Comparison of ENCODE assay signal across 12 cellular contexts in genomic region chr6:4320860-4321259, GRCh38.
A peak's percentile ranks its signal among the peaks of the same experiment; 100 is the strongest.
DNase-seq lines count a peak whose midpoint lies in the region; ATAC-seq, FAIRE-seq and TF ChIP-seq lines count a peak whose summit lies in the region.
"Had no signal": no experiment of that assay in that cellular context is flagged by ENCODE, and none has a peak within 500 bp of the region (broad histone marks: within the 10 kb centered on the region; RNA-seq: fewer than 3 reads in every experiment).

No MANE protein-coding gene starts in this region.

- H3K9me3 ChIP-seq in breast epithelium, result no peaks in the 10 kb centered on the region

- H3K36me3 ChIP-seq in breast epithelium, result no peaks in the 10 kb centered on the region

- peaks cover 49% of the 10 kb centered on the region for H3K4me1 Mint-ChIP-seq in MCF 10A (ENCODE audit: insufficient read depth, unreplicated experiment)
- H3K4me1 Mint-ChIP-seq: activated naive CD4-positive, alpha-beta T cell treated with anti-CD3 and anti-CD28 coated beads, Interleukin-2, amount 10 ng/mL, durations not matched to agents 7 days and 5 days had no signal

- H3K4me1 ChIP-seq in breast epithelium, result no peaks in the 10 kb centered on the region

- no peaks in the 10 kb centered on the region for H3K36me3 Mint-ChIP-seq in MCF 10A (ENCODE audit: insufficient read depth, unreplicated experiment)
- H3K36me3 Mint-ChIP-seq: activated naive CD4-positive, alpha-beta T cell treated with anti-CD3 and anti-CD28 coated beads, Interleukin-2, amount 10 ng/mL, durations not matched to agents 7 days and 5 days; CD14-positive monocyte had no signal

- ATAC-seq in HG03196 (IDR thresholded peaks at IDR 0.05; ENCODE audit: unreplicated experiment), result no peak

- CTCF ChIA-PET in MCF 10A (lab: Yijun Ruan, JAX) (interaction anchor here (0.7 kb wide), 1 partner anchor 581 kb away, joined by 3 read pairs; no protein-coding TSS in a partner anchor), GM10248 (lab: Yijun Ruan, JAX) (no interaction called here)

- H3K27ac ChIP-seq in breast epithelium, result peak overlapping the region in 1 of 2 donors; percentile 41

- no peaks in the 10 kb centered on the region for H3K9me3 Mint-ChIP-seq in MCF 10A (ENCODE audit: unreplicated experiment)
- H3K9me3 Mint-ChIP-seq: activated naive CD4-positive, alpha-beta T cell treated with anti-CD3 and anti-CD28 coated beads, Interleukin-2, amount 10 ng/mL, durations not matched to agents 7 days and 5 days had no signal

- peak overlapping the region; percentile 89 for H3K27ac Mint-ChIP-seq in MCF 10A (ENCODE audit: low read depth, unreplicated experiment)
- H3K27ac Mint-ChIP-seq: activated naive CD4-positive, alpha-beta T cell treated with anti-CD3 and anti-CD28 coated beads, Interleukin-2, amount 10 ng/mL, durations not matched to agents 7 days and 5 days; CD14-positive monocyte had no signal

- POLR2A ChIA-PET in MCF 10A (lab: Yijun Ruan, JAX), result interaction anchor here (1.3 to 4.4 kb wide), 2 partner anchors 31 to 257 kb away, joined by 3 to 19 read pairs; no protein-coding TSS in a partner anchor
- POLR2A ChIA-PET in GM10248 (lab: Yijun Ruan, JAX), result no interaction called here

- no TSS peak for BruUV-seq in MCF 10A (replicated peaks; lab: Mats Ljungman, UMichigan)

- TF ChIP-seq CTCF in MCF 10A (IDR thresholded peaks at IDR 0.05; ENCODE audit: unreplicated experiment), result no peak
- no peak for TF ChIP-seq CTCF in breast epithelium (IDR thresholded peaks at IDR 0.05)
- TF ChIP-seq CTCF in GM10248 (IDR thresholded peaks at IDR 0.05; ENCODE audit: control extremely low read depth, extremely low read depth, low read depth, missing control alignments), result no peak

- H3K27me3 Mint-ChIP-seq in MCF 10A (ENCODE audit: insufficient read depth, unreplicated experiment), result no peaks in the 10 kb centered on the region

- H3K4me3 Mint-ChIP-seq in MCF 10A (ENCODE audit: unreplicated experiment), result no peak overlapping the region
- H3K4me3 Mint-ChIP-seq: activated naive CD4-positive, alpha-beta T cell treated with anti-CD3 and anti-CD28 coated beads, Interleukin-2, amount 10 ng/mL, durations not matched to agents 7 days and 5 days; CD14-positive monocyte had no signal

- H3K4me3 ChIP-seq in breast epithelium, result no peak overlapping the region

- DNase-seq in MCF 10A (ENCODE audit: unreplicated experiment) (peak; percentile 64), breast epithelium (ENCODE audit: low spot score in 2 of 2) (no peak), SW 1271 (lab: John Stamatoyannopoulos, UW) (peak; percentile 42 to 75), iris pigment epithelial cell (ENCODE audit: low read depth) (peak; percentile 97), urothelium cell line (ENCODE audit: low spot score) (peak; percentile 30), GM10248 (ENCODE audit: extremely low spot score) (no peak), iPS-NIHi11 (ENCODE audit: low spot score) (no peak)
- DNase-seq: activated naive CD4-positive, alpha-beta T cell treated with anti-CD3 and anti-CD28 coated beads, Interleukin-2, amount 10 ng/mL, durations not matched to agents 7 days and 5 days; NCI-H187 had no signal

- no peak for TF ChIP-seq POLR2A in breast epithelium (IDR thresholded peaks at IDR 0.05)

- intact Hi-C loops in MCF 10A (cut with micrococcal nuclease), result loop anchor here (1.0 kb wide), 1 partner anchor 37 kb away; no protein-coding TSS in a partner anchor
- intact Hi-C loops in breast epithelium (cut with DNase I; ENCODE audit: low total_unique reads), result no loop called here

- H3K27me3 ChIP-seq in breast epithelium, result no peaks in the 10 kb centered on the region

- FAIRE-seq in urothelium cell line (lab: Jason Lieb, UNC), result no peak
- FAIRE-seq: TTC549 had no signal

Comparison
In these comparisons a context has a peak if more than half of its experiments do, and no peak if none do; other contexts are left out.
1. DNase-seq: peak in MCF 10A (single experiment), SW 1271 (2 of 2), iris pigment epithelial cell (single experiment) and urothelium cell line (single experiment); none in breast epithelium (0 of 2), GM10248 (single experiment) and iPS-NIHi11 (single experiment).